Comparison of ENCODE assay signal across 8 cellular contexts in genomic region chr6:37169458-37170272, GRCh38. TPM values are rescaled to one million over a fixed set of nuclear protein-coding genes. Genes with fewer than 3 reads are reported as not detected.
DNase-seq lines count a peak whose midpoint lies in the region; ATAC-seq, FAIRE-seq and TF ChIP-seq lines count a peak whose summit lies in the region.

PIM1 (plus strand) TSS chr6:37170152; CDS start chr6:37170576, 424 bp downstream.

- intact Hi-C loops in OCI-LY7 (cut with micrococcal nuclease; ENCODE audit: unreplicated experiment) (loop anchor here (1.0 to 10.0 kb wide), 3 partner anchors 14 to 405 kb away; no protein-coding TSS in a partner anchor), endothelial cell of umbilical vein (cut with micrococcal nuclease) (loop anchor here (1.0 kb wide), 3 partner anchors 32 to 73 kb away; no protein-coding TSS in a partner anchor)

- POLR2A ChIA-PET in OCI-LY7 (lab: Charles Lee) (interaction anchor here (0.6 to 4.8 kb wide), 5 partner anchors 13 to 118 kb away, joined by 3 to 40 read pairs (median 12); no protein-coding TSS in a partner anchor), endothelial cell of umbilical vein (lab: Charles Lee) (interaction anchor here (0.6 to 1.2 kb wide), 5 partner anchors 39 to 209 kb away, joined by 3 to 5 read pairs (median 3); partner anchors contain the start of genes TBC1D22B and TMEM217)

- no peaks in the 10 kb centered on the region for H3K9me1 ChIP-seq in endothelial cell of umbilical vein (replicated peaks; ENCODE audit: control insufficient read depth, extremely low read depth, insufficient read depth, low read length)

- H4K20me1 ChIP-seq in OCI-LY7 (ENCODE audit: insufficient read depth, low read length), result peaks cover 13% of the 10 kb centered on the region
- H4K20me1 ChIP-seq in endothelial cell of umbilical vein (replicated peaks; ENCODE audit: control insufficient read depth, extremely low read depth, insufficient read depth, low read length), result no peaks in the 10 kb centered on the region

- TF ChIP-seq CTCF in OCI-LY7 (conservative IDR thresholded peaks at IDR 0.05; ENCODE audit: low read length) (no peak), endothelial cell of umbilical vein (IDR thresholded peaks at IDR 0.05; ENCODE audit: extremely low read depth in 1 of 2, insufficient read depth in 1 of 2, low read depth in 1 of 2, low read length in 2 of 2) (no peak)

- H2AFZ ChIP-seq in OCI-LY7 (ENCODE audit: low read length) (peak within 1 kb of the TSS; percentile 83), endothelial cell of umbilical vein (ENCODE audit: low read depth, low read length) (peak within 1 kb of the TSS; percentile 90)

- in situ Hi-C loops in Caki2 (cut with HindIII; ENCODE audit: low pct_unique_long_range_greater_than_20kb, low sequenced_read_pairs), result no loop called here

- H3K27me3 ChIP-seq in endothelial cell of umbilical vein (ENCODE audit: control insufficient read depth in 2 of 2, insufficient read depth in 2 of 2, low read length in 2 of 2), result no peaks in the 10 kb centered on the region

- CTCF ChIA-PET in OCI-LY7 (lab: Charles Lee; ENCODE audit: unreplicated experiment) (interaction anchor here (0.6 kb wide), 2 partner anchors 159 to 571 kb away, joined by 3 to 5 read pairs; no protein-coding TSS in a partner anchor), endothelial cell of umbilical vein (lab: Charles Lee) (interaction anchor here (0.6 to 6.8 kb wide), 16 partner anchors 18 to 410 kb away, joined by 3 to 399 read pairs (median 4); no protein-coding TSS in a partner anchor)

- H3K4me1 ChIP-seq in OCI-LY7 (ENCODE audit: insufficient read depth, low read length, poor library complexity, severe bottlenecking) (peaks cover 19% of the 10 kb centered on the region), endothelial cell of umbilical vein (ENCODE audit: control insufficient read depth, extremely low read depth, insufficient read depth, low read length) (peaks cover 22% of the 10 kb centered on the region)

- BruUV-seq in OCI-LY7 (replicated peaks; lab: Mats Ljungman, UMichigan) (no TSS peak), endothelial cell of umbilical vein (replicated peaks; lab: Mats Ljungman, UMichigan) (no TSS peak)

- peaks cover 37% of the 10 kb centered on the region for H3K36me3 ChIP-seq in OCI-LY7 (ENCODE audit: insufficient read depth, low read length)
- peaks cover 5 to 12% of the 10 kb centered on the region in 2 experiments for H3K36me3 ChIP-seq in endothelial cell of umbilical vein (ENCODE audit: control insufficient read depth in 2 of 2, extremely low read depth in 1 of 2, insufficient read depth in 2 of 2, low read length in 2 of 2)

- peaks cover 20% of the 10 kb centered on the region; the same call in 1 of the 2 replicates for H3K79me2 ChIP-seq in OCI-LY7 (ENCODE audit: insufficient read depth, low read depth, low read length)
- peaks cover 2% of the 10 kb centered on the region for H3K79me2 ChIP-seq in endothelial cell of umbilical vein (ENCODE audit: control insufficient read depth, insufficient read depth, low read length)

- FAIRE-seq in endothelial cell of umbilical vein (lab: Jason Lieb, UNC), result peak; percentile 95

- peak; percentile 55 for ATAC-seq in GM21447 (IDR thresholded peaks at IDR 0.05; ENCODE audit: unreplicated experiment)

- no peaks in the 10 kb centered on the region for H3K9me2 ChIP-seq in OCI-LY7 (ENCODE audit: insufficient read depth, low read length)

- H3K4me2 ChIP-seq in OCI-LY7 (ENCODE audit: low read length) (peak within 1 kb of the TSS; percentile 92), endothelial cell of umbilical vein (ENCODE audit: insufficient read depth, low read length) (peak within 1 kb of the TSS; percentile 92)

- peak within 1 kb of the TSS; percentile 71 for H3K27ac ChIP-seq in OCI-LY7 (ENCODE audit: low read depth, low read length, poor library complexity, severe bottlenecking)
- peak within 1 kb of the TSS; percentile 66 for H3K27ac ChIP-seq in endothelial cell of umbilical vein (ENCODE audit: insufficient read depth, low read depth, low read length)

- peak within 1 kb of the TSS; percentile 86 for H3K9ac ChIP-seq in endothelial cell of umbilical vein (replicated peaks; ENCODE audit: extremely low read depth, insufficient read depth, low read length)

- H3K9me3 ChIP-seq in OCI-LY7 (ENCODE audit: low read length) (no peaks in the 10 kb centered on the region), endothelial cell of umbilical vein (replicated peaks; ENCODE audit: control insufficient read depth, insufficient read depth, low read length) (no peaks in the 10 kb centered on the region)

- dilution Hi-C loops in endothelial cell of umbilical vein (cut with MboI; ENCODE audit: extremely low pct_ligation_motif_present, low sequenced_read_pairs), result no loop called here

- H3K4me3 ChIP-seq in OCI-LY7 (ENCODE audit: low read depth, low read length, poor library complexity, severe bottlenecking) (peak within 1 kb of the TSS; percentile 96), endothelial cell of umbilical vein (replicated peaks in 1 of 3; ENCODE audit: insufficient read depth in 1 of 3, low read depth in 1 of 3, low read length in 3 of 3) (peak within 1 kb of the TSS; percentile 61 to 95 (median 74))

- DNase-seq in Caki2 (ENCODE audit: low read depth), result peak; percentile 92
- peak; percentile 89 for DNase-seq in HuH-7 (ENCODE audit: low spot score)
- peak; percentile 97 for DNase-seq in OCI-LY7 (ENCODE audit: low spot score)
- peak; percentile 99 for DNase-seq in activated T-cell treated with anti-CD3 and anti-CD28 coated beads for 1 hour (ENCODE audit: low read depth)
- peak; percentile 97 for DNase-seq in endothelial cell of umbilical vein (ENCODE audit: low read depth, low spot score)
- DNase-seq in middle frontal gyrus (ENCODE audit: extremely low spot score, low spot score), result peak; percentile 91
- DNase-seq in stimulated activated CD8-positive, alpha-beta memory T cell treated with anti-CD3 and anti-CD28 coated beads, Interleukin-2, amount 100 ng/mL, for 1 hour (ENCODE audit: low read depth in 2 of 2), result peak; percentile 99

- peak; percentile 4 for TF ChIP-seq POLR2A in endothelial cell of umbilical vein (IDR thresholded peaks at IDR 0.05; ENCODE audit: low read depth, low read length)

TF ChIP-seq in endothelial cell of umbilical vein, 7 proteins besides CTCF, POLR2A, EP300 and RAD21:
- no peak for TF ChIP-seq JUN (IDR thresholded peaks at IDR 0.05; ENCODE audit: borderline replicate concordance, insufficient read depth, insufficient read length, low read depth)
- TF ChIP-seq POLR2AphosphoS5 (IDR thresholded peaks at IDR 0.05; ENCODE audit: insufficient read depth, low read depth, low read length), result peak; percentile 20
- TF ChIP-seq MAX (IDR thresholded peaks at IDR 0.05; ENCODE audit: insufficient read depth, insufficient read length), result no peak
- TF ChIP-seq MYC (IDR thresholded peaks at IDR 0.05; ENCODE audit: low read depth, low read length), result no peak
TF ChIP-seq in endothelial cell of umbilical vein: peak in this region for 1.

RNA-seq across cellular contexts. Expression of gene PIM1, which starts in this region (rescaled TPM):
- 17.0 and 21.5 TPM in 2 replicates for total RNA-seq in Caki2 (2014; rRNA removed; shearing (Covaris generic); ENCODE audit: low replicate concordance)
- 27.4 and 31.4 TPM in 2 replicates for total RNA-seq in OCI-LY7 (2014; rRNA removed; shearing (Covaris generic))
- total RNA-seq in OCI-LY7 (2022), result 24.7 and 35.8 TPM in 2 replicates
- total RNA-seq in endothelial cell of umbilical vein, result 10.5 and 11.3 TPM in 2 replicates
- 6.8 and 9.2 TPM in 2 replicates for polyA plus RNA-seq in endothelial cell of umbilical vein
- polyA plus RNA-seq in endothelial cell of umbilical vein (2011; cell fraction: cytosol; rRNA removed), result 11.7 and 12.2 TPM in 2 replicates
- 36.2 and 36.8 TPM in 2 replicates for polyA plus RNA-seq in endothelial cell of umbilical vein (2011; cell fraction: nucleus; rRNA removed)
- 6.0 and 8.1 TPM in 2 replicates for polyA plus RNA-seq in endothelial cell of umbilical vein (2012)
- 11.5 and 17.4 TPM in 2 replicates for polyA minus RNA-seq in endothelial cell of umbilical vein
- polyA minus RNA-seq in endothelial cell of umbilical vein (2011; cell fraction: cytosol; rRNA and poly(A)+ RNA removed), result 16.5 TPM
- 11.0 and 12.8 TPM in 2 replicates for polyA minus RNA-seq in endothelial cell of umbilical vein (2011; cell fraction: nucleus; rRNA and poly(A)+ RNA removed)

Comparison
In these comparisons a context has a peak if more than half of its experiments do, and no peak if none do; other contexts are left out.
1. Peak in every context shown above with its lines: DNase-seq, ATAC-seq, H3K4me3 ChIP-seq and H3K27ac ChIP-seq.